In genomic region chr12:95943231-95943842, GRCh38 we compare ENCODE assay signal across 8 cellular contexts. TPM values are rescaled to one million over a fixed set of nuclear protein-coding genes. Genes with fewer than 3 reads are reported as not detected.
DNase-seq lines count a peak whose midpoint lies in the region; ATAC-seq and TF ChIP-seq lines count a peak whose summit lies in the region.

Gene AMDHD1 (plus strand): TSS chr12:95943331. CDS start chr12:95943399, 68 bp downstream.

- no peaks in the 10 kb centered on the region for H3K9me3 ChIP-seq in mucosa of descending colon

- no peaks in the 10 kb centered on the region for H3K4me1 ChIP-seq in mucosa of descending colon (ENCODE audit: low read depth)

- TF ChIP-seq CTCF in endothelial cell (IDR thresholded peaks at IDR 0.05; ENCODE audit: unreplicated experiment) = no peak
- no peak for TF ChIP-seq CTCF in mucosa of descending colon (IDR thresholded peaks at IDR 0.05)

- peak within 1 kb of the TSS; percentile 88 for H3K4me3 Mint-ChIP-seq in endothelial cell (ENCODE audit: unreplicated experiment)

- H3K4me3 ChIP-seq in mucosa of descending colon = peak within 1 kb of the TSS; percentile 28

- no peaks in the 10 kb centered on the region for H3K36me3 Mint-ChIP-seq in endothelial cell (ENCODE audit: low read depth, unreplicated experiment)

- no peaks in the 10 kb centered on the region for H3K9me3 Mint-ChIP-seq in endothelial cell (ENCODE audit: unreplicated experiment)

- no peaks in the 10 kb centered on the region for H3K4me1 Mint-ChIP-seq in endothelial cell (ENCODE audit: unreplicated experiment)

- no peaks in the 10 kb centered on the region for H3K36me3 ChIP-seq in mucosa of descending colon (ENCODE audit: low read depth)

- intact Hi-C loops in Right ventricle myocardium inferior (cut with DNase I) (no loop called here), cardiac septum (cut with DNase I) (no loop called here), mucosa of descending colon (cut with DNase I, micrococcal nuclease) (no loop called here)

- ATAC-seq in Right ventricle myocardium inferior = peak; percentile 76
- peak; percentile 57 for ATAC-seq in HG02943 (IDR thresholded peaks at IDR 0.05; ENCODE audit: low read depth, unreplicated experiment)
- peak; percentile 80 for ATAC-seq in mucosa of descending colon

- DNase-seq in Right ventricle myocardium inferior (ENCODE audit: missing footprints) = peak; percentile 83
- DNase-seq in cardiac septum (ENCODE audit: low spot score) = no peak
- DNase-seq in NCI-H345 (lab: John Stamatoyannopoulos, UW) = peak; percentile 54
- peak; percentile 89 for DNase-seq in activated CD8-positive, alpha-beta memory T cell treated with anti-CD3 and anti-CD28 coated beads for 24 hours
- DNase-seq in endothelial cell (ENCODE audit: low spot score) = peak; percentile 72
- DNase-seq in mucosa of descending colon = peak; percentile 40 to 77 (median 73)
- DNase-seq in stimulated activated CD8-positive, alpha-beta memory T cell treated with anti-CD3 and anti-CD28 coated beads, Interleukin-7, amount 100 ng/mL, for 48 hours (ENCODE audit: extremely low read depth in 1 of 2, low read depth in 1 of 2) = peak; percentile 36 to 41

- no peak within 1 kb of the TSS for H3K27ac Mint-ChIP-seq in endothelial cell (ENCODE audit: unreplicated experiment)

- H3K27me3 Mint-ChIP-seq in endothelial cell (ENCODE audit: unreplicated experiment) = peaks cover 2% of the 10 kb centered on the region

RNA-seq across cellular contexts. Expression of gene AMDHD1, which starts in this region (rescaled TPM):
- total RNA-seq in Right ventricle myocardium inferior (0.49 TPM), cardiac septum (0.38 TPM), endothelial cell (ENCODE audit: unreplicated experiment) (not detected), mucosa of descending colon (under 1 TPM in 2 of 3 donors, not detected in 1; 0.35 to 0.41 TPM)

Comparison
In these comparisons a context has a peak if more than half of its experiments do, and no peak if none do; other contexts are left out.
1. Peak in DNase-seq and ATAC-seq in Right ventricle myocardium inferior; RNA of the gene not detected or under 1 TPM.
2. Peak in DNase-seq in endothelial cell; RNA of the gene not detected or under 1 TPM.
3. Peak in DNase-seq, ATAC-seq and H3K4me3 ChIP-seq in mucosa of descending colon; RNA of the gene not detected or under 1 TPM.